Comparison of ENCODE assay signal across 8 cellular contexts in the genomic region with DNA sequence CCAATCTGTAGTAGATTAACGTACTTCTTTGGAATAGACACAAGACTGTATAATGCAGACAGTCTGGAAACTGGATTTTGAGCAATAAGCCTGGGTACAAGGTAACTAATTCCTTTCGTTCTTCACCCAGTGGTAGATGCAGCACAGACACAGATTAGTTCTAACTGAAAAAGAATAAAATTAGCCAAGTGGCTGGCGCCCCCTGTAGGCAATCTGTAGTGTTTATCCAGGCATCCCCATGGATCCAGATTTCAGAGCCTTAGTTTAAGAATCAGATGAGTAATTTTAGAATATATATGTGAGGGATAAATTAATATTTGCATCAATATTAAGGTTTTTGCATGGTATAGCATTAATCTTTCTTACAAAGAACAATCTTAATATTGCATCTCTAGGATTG.
DNase-seq lines count a peak whose midpoint lies in the region; ATAC-seq, FAIRE-seq and TF ChIP-seq lines count a peak whose summit lies in the region.

No MANE protein-coding gene starts in this region.

- TF ChIP-seq RAD21 in H1 (IDR thresholded peaks at IDR 0.05 in 1 of 2, conservative IDR thresholded peaks at IDR 0.05 in 1 of 2; ENCODE audit: low read depth in 2 of 2, low read length in 2 of 2) = peak; percentile 78 to 85

- H3K36me3 ChIP-seq in H1 (ENCODE audit: control insufficient read depth in 2 of 4, insufficient read depth in 4 of 4, low read length in 3 of 4) = no peaks in the 10 kb centered on the region

- H3K79me1 ChIP-seq in H1 (ENCODE audit: low read depth, low read length) = no peaks in the 10 kb centered on the region

- TF ChIP-seq POLR2A in H1 (IDR thresholded peaks at IDR 0.05; ENCODE audit: control extremely low read depth in 1 of 2, low read depth in 2 of 2, low read length in 2 of 2) = no peak

- no peak overlapping the region for H4K8ac ChIP-seq in H1 (ENCODE audit: extremely low read depth, insufficient read depth, low read length)

- 25% methylated on average over 3 of the region's 3 CpGs; no CpG with 5 or more reads in 1 of the 2 experiments for WGBS in H1 (ENCODE audit: extremely low coverage in 1 of 2, insufficient coverage in 1 of 2, insufficient read length in 1 of 2, insufficient replicate concordance in 2 of 2, low coverage in 1 of 2, low lambda C conversion rate in 2 of 2, missing lambda C conversion rate in 1 of 2), 2 experiments

- no peaks in the 10 kb centered on the region for H3K4me1 ChIP-seq in H1 (replicated peaks in 1 of 4; ENCODE audit: control insufficient read depth in 3 of 4, insufficient read depth in 4 of 4, low read length in 3 of 4)

- no peak overlapping the region for H3K4ac ChIP-seq in H1 (replicated peaks; ENCODE audit: insufficient read length, low read depth, low read length)

- no peak overlapping the region for H4K91ac ChIP-seq in H1 (replicated peaks; ENCODE audit: insufficient read length, low read length)

- peak; percentile 9 to 73 (median 61) for TF ChIP-seq CTCF in H1 (IDR thresholded peaks at IDR 0.05; ENCODE audit: control extremely low read depth in 1 of 3, insufficient read depth in 1 of 3, low read depth in 1 of 3, low read length in 3 of 3)

- no peaks in the 10 kb centered on the region for H3K9me3 ChIP-seq in H1 (ENCODE audit: insufficient read depth in 2 of 2, low read depth in 1 of 2, low read length in 1 of 2)

- no peak overlapping the region for H2BK20ac ChIP-seq in H1 (ENCODE audit: low read length)

- H2BK5ac ChIP-seq in H1 (ENCODE audit: low read depth, low read length) = no peak overlapping the region

- H3K23ac ChIP-seq in H1 (ENCODE audit: insufficient read length) = no peak overlapping the region

- H2BK120ac ChIP-seq in H1 (replicated peaks; ENCODE audit: low read depth, low read length) = no peak overlapping the region

- no peak overlapping the region for H2AK5ac ChIP-seq in H1 (ENCODE audit: low read depth, low read length)

- H3K27ac ChIP-seq in H1 (ENCODE audit: low read depth, low read length) = no peak overlapping the region

- ATAC-seq in GM18511 (IDR thresholded peaks at IDR 0.05; ENCODE audit: unreplicated experiment) = peak; percentile 45

- no peaks in the 10 kb centered on the region for H4K20me1 ChIP-seq in H1 (replicated peaks in 1 of 2; ENCODE audit: control insufficient read depth in 1 of 2, insufficient read depth in 2 of 2, low read length in 2 of 2)

- no peak overlapping the region for H2AFZ ChIP-seq in H1 (ENCODE audit: low read length)

- DNase-seq in AML-193 (lab: John Stamatoyannopoulos, UW) (peak; percentile 33 to 38), NCI-H748 treated with DMSO at 0.1 percent for 48 hours (lab: John Stamatoyannopoulos, UW) (peak; percentile 80), H1 (ENCODE audit: low read depth in 1 of 2, low spot score in 2 of 2) (peak in 1 of 2 experiments; percentile 73), renal cortical epithelial cell (ENCODE audit: low read depth) (peak; percentile 18), CD1c-positive myeloid dendritic cell (ENCODE audit: extremely low spot score) (no peak)
- no peak for DNase-seq in effector CD4-positive, alpha-beta T cell
- no peak for DNase-seq in activated CD4-positive, CD25-positive, alpha-beta regulatory T cell (lab: John Stamatoyannopoulos, UW)

- H2BK12ac ChIP-seq in H1 (ENCODE audit: low read depth, low read length) = no peak overlapping the region

- POLR2A ChIA-PET in H1 (lab: Charles Lee; ENCODE audit: partially characterized antibody) = no interaction called here

- TF ChIP-seq EP300 in H1 (IDR thresholded peaks at IDR 0.05; ENCODE audit: borderline replicate concordance in 1 of 2, low read depth in 2 of 2, low read length in 2 of 2) = no peak

- H3K18ac ChIP-seq in H1 (ENCODE audit: extremely low read depth, low read length) = no peak overlapping the region

- no peak overlapping the region for H3K9ac ChIP-seq in H1 (replicated peaks in 1 of 4; ENCODE audit: extremely low read depth in 1 of 4, low read depth in 3 of 4, low read length in 3 of 4)

- peak; percentile 60 for FAIRE-seq in H1 (lab: Jason Lieb, UNC)

- H3K27me3 ChIP-seq in H1 (replicated peaks in 1 of 4; ENCODE audit: control insufficient read depth in 3 of 4, extremely low read depth in 1 of 4, insufficient read depth in 3 of 4, low read length in 3 of 4) = no peaks in the 10 kb centered on the region

- no peak overlapping the region for H2BK15ac ChIP-seq in H1 (ENCODE audit: low read length)

- H3K79me2 ChIP-seq in H1 (ENCODE audit: control insufficient read depth in 1 of 2, insufficient read depth in 2 of 2, low read length in 2 of 2) = no peaks in the 10 kb centered on the region

- no peak overlapping the region for H3K56ac ChIP-seq in H1 (replicated peaks; ENCODE audit: insufficient read length, low read depth, low read length)

- H3K4me2 ChIP-seq in H1 (ENCODE audit: insufficient read depth in 1 of 2, low read depth in 2 of 2, low read length in 2 of 2) = no peak overlapping the region

- no peaks in the 10 kb centered on the region for H3K23me2 ChIP-seq in H1 (ENCODE audit: low read depth, low read length)

- CTCF ChIA-PET in H1 (lab: Charles Lee; ENCODE audit: partially characterized antibody) = interaction anchor here (0.6 to 2.0 kb wide), 16 partner anchors 9 to 1236 kb away, joined by 3 to 13 read pairs (median 3); a partner anchor contains a TSS

- no peak overlapping the region for H3K14ac ChIP-seq in H1 (ENCODE audit: insufficient read length)

- no peak overlapping the region for H4K5ac ChIP-seq in H1 (ENCODE audit: insufficient read length, low read depth, low read length)

- no peak overlapping the region for H3K4me3 ChIP-seq in H1 (ENCODE audit: extremely low read depth in 1 of 4, insufficient read depth in 2 of 4, low read depth in 3 of 4, low read length in 4 of 4)

TF ChIP-seq in H1, 55 proteins besides CTCF, POLR2A, EP300 and RAD21 (continues in another document):
- no peak for TF ChIP-seq SIN3A (conservative IDR thresholded peaks at IDR 0.05 in 1 of 2, IDR thresholded peaks at IDR 0.05 in 1 of 2; ENCODE audit: low read depth in 1 of 2, low read length in 2 of 2)
- TF ChIP-seq, protein P1, sequence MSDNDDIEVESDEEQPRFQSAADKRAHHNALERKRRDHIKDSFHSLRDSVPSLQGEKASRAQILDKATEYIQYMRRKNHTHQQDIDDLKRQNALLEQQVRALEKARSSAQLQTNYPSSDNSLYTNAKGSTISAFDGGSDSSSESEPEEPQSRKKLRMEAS (IDR thresholded peaks at IDR 0.05) = no peak
- no peak for TF ChIP-seq TEAD4 (IDR thresholded peaks at IDR 0.05; ENCODE audit: low read depth, low read length)
- TF ChIP-seq KDM5A (IDR thresholded peaks at IDR 0.05; ENCODE audit: low read length) = no peak
- no peak for TF ChIP-seq NRF1 (IDR thresholded peaks at IDR 0.05; ENCODE audit: low read depth, low read length)
- no peak for TF ChIP-seq POU5F1 (IDR thresholded peaks at IDR 0.05; ENCODE audit: low read depth, low read length)
- no peak for TF ChIP-seq HDAC2 (IDR thresholded peaks at IDR 0.05; ENCODE audit: borderline replicate concordance in 1 of 2, low read depth in 2 of 2, low read length in 2 of 2)
- no peak for TF ChIP-seq CTBP2 (IDR thresholded peaks at IDR 0.05; ENCODE audit: borderline replicate concordance, insufficient read depth, insufficient read length, low read length)
- TF ChIP-seq, protein P2, sequence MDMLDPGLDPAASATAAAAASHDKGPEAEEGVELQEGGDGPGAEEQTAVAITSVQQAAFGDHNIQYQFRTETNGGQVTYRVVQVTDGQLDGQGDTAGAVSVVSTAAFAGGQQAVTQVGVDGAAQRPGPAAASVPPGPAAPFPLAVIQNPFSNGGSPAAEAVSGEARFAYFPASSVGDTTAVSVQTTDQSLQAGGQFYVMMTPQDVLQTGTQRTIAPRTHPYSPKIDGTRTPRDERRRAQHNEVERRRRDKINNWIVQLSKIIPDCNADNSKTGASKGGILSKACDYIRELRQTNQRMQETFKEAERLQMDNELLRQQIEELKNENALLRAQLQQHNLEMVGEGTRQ (IDR thresholded peaks at IDR 0.05; ENCODE audit: low read length) = no peak
- TF ChIP-seq KDM4A (IDR thresholded peaks at IDR 0.05; ENCODE audit: low read depth, low read length, severe bottlenecking) = no peak
- no peak for TF ChIP-seq POLR2AphosphoS5 (IDR thresholded peaks at IDR 0.05; ENCODE audit: low read depth, low read length)
- TF ChIP-seq CBX8 (IDR thresholded peaks at IDR 0.05; ENCODE audit: borderline replicate concordance, low read depth, low read length) = no peak
- no peak for TF ChIP-seq RFX5 (IDR thresholded peaks at IDR 0.05; ENCODE audit: borderline replicate concordance, low read depth, low read length)
- no peak for TF ChIP-seq NANOG (IDR thresholded peaks at IDR 0.05; ENCODE audit: insufficient read depth, low read depth, low read length, poor library complexity, severe bottlenecking)
- TF ChIP-seq MAFK (IDR thresholded peaks at IDR 0.05; ENCODE audit: low read depth, low read length) = no peak
- TF ChIP-seq, protein P3, sequence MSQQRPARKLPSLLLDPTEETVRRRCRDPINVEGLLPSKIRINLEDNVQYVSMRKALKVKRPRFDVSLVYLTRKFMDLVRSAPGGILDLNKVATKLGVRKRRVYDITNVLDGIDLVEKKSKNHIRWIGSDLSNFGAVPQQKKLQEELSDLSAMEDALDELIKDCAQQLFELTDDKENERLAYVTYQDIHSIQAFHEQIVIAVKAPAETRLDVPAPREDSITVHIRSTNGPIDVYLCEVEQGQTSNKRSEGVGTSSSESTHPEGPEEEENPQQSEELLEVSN (IDR thresholded peaks at IDR 0.05) = no peak
- TF ChIP-seq, protein P4, sequence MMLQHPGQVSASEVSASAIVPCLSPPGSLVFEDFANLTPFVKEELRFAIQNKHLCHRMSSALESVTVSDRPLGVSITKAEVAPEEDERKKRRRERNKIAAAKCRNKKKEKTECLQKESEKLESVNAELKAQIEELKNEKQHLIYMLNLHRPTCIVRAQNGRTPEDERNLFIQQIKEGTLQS (IDR thresholded peaks at IDR 0.05; ENCODE audit: insufficient read depth, low read depth, low read length) = no peak

Comparison
In these comparisons a context has a peak if more than half of its experiments do, and no peak if none do; other contexts are left out.
1. DNase-seq: peak in AML-193 (2 of 2), NCI-H748 treated with DMSO at 0.1 percent for 48 hours (single experiment) and renal cortical epithelial cell (single experiment); none in effector CD4-positive, alpha-beta T cell (single experiment), activated CD4-positive, CD25-positive, alpha-beta regulatory T cell (0 of 4) and CD1c-positive myeloid dendritic cell (single experiment).